Comparison of ENCODE assay signal across 9 cellular contexts in the genomic region with DNA sequence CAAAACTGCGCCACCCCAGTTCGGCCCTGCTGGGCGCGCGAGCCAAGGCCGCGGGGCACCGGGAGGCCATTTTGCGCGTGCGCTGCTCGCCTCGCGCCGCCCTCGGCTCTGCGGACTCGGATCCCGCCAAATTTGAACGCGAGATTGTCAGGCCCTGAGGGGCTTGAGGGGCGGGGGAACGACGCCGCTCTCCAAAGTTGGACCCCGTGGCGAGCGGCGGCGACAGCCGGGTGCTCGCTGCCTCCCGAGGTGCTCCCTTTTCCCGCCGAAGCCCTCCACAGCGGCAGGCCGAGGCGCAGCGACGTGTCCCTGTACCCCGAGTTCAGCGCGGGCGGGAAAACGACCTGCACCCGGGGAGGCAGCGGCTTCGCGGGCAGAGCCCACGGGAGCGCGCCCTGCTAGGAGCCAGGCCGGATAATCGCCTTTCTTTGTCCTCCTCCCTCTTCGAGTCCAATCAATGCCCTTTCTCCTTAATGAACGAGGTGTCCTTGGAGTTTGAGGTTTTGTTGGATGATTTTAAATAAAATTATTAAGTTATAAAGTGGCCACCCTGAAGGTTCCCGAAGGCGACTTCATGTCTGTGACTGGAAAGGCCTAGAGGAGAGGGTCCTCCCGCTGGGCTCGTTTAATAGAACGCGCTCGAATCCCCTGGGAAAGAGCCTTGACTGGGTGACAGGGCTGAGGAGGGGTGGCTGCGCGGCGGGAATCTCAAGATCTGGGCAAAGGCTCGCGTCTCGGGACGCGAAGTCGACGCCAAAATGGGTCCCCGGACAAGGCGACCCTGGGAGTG. TPM values are rescaled to one million over a fixed set of nuclear protein-coding genes. Genes with fewer than 3 reads are reported as not detected.
DNase-seq lines count a peak whose midpoint lies in the region; ATAC-seq and TF ChIP-seq lines count a peak whose summit lies in the region.
"Had no signal": no experiment of that assay in that cellular context is flagged by ENCODE, and none has a peak within 500 bp of the region (broad histone marks: within the 10 kb centered on the region; RNA-seq: fewer than 3 reads in every experiment).

No MANE protein-coding gene starts in this region.

- no peak overlapping the region for H3K27ac Mint-ChIP-seq in activated CD4-positive, alpha-beta memory T cell treated with anti-CD3 and anti-CD28 coated beads for 36 hours

- peaks cover 98 to 100% (median 99%) of the 10 kb centered on the region in 11 experiments for H3K27me3 ChIP-seq in BLaER1 treated with 17β-estradiol and CSF1 and Interleukin-3, amounts not matched to agents 10 nM and 100 nM
- H3K27me3 ChIP-seq in BE2C = peaks cover 39% of the 10 kb centered on the region

- POLR2A ChIA-PET in activated CD4-positive, alpha-beta memory T cell treated with anti-CD3 and anti-CD28 coated beads for 36 hours (lab: Charles Lee) = no interaction called here

- peaks cover 0 to 17% (median 6%) of the 10 kb centered on the region in 11 experiments; a peak in 7 of 22 replicates for H4K20me1 ChIP-seq in BLaER1 treated with 17β-estradiol and CSF1 and Interleukin-3, amounts not matched to agents 10 nM and 100 nM

- TF ChIP-seq CTCF in foreskin fibroblast (IDR thresholded peaks at IDR 0.05; ENCODE audit: low read depth, low read length) = no peak
- TF ChIP-seq CTCF in omental fat pad (IDR thresholded peaks at IDR 0.05) = no peak
- no peak for TF ChIP-seq CTCF in BE2C (IDR thresholded peaks at IDR 0.05; ENCODE audit: low read depth, low read length)

- H3K27me3 Mint-ChIP-seq in activated CD4-positive, alpha-beta memory T cell treated with anti-CD3 and anti-CD28 coated beads for 36 hours = peaks cover 35% of the 10 kb centered on the region

- intact Hi-C loops in activated CD4-positive, alpha-beta memory T cell treated with anti-CD3 and anti-CD28 coated beads for 36 hours (cut with micrococcal nuclease) = no loop called here

- peak overlapping the region; percentile 46 to 71 (median 61) for H3K4me3 ChIP-seq in BLaER1 treated with 17β-estradiol and CSF1 and Interleukin-3, amounts not matched to agents 10 nM and 100 nM
- H3K4me3 ChIP-seq in foreskin fibroblast (ENCODE audit: low read depth in 1 of 2, low read length in 2 of 2) (peak overlapping the region; percentile 46 to 54), BE2C (ENCODE audit: low read depth, low read length) (no peak overlapping the region)

- H3K4me3 Mint-ChIP-seq in activated CD4-positive, alpha-beta memory T cell treated with anti-CD3 and anti-CD28 coated beads for 36 hours = peak overlapping the region; percentile 76

- peaks cover 10% of the 10 kb centered on the region for H3K36me3 Mint-ChIP-seq in activated CD4-positive, alpha-beta memory T cell treated with anti-CD3 and anti-CD28 coated beads for 36 hours

- H3K4me1 ChIP-seq in BLaER1 treated with 17β-estradiol and CSF1 and Interleukin-3, amounts not matched to agents 10 nM and 100 nM = peaks cover 22 to 48% (median 39%) of the 10 kb centered on the region in 10 experiments
- H3K4me1 ChIP-seq in BE2C = no peaks in the 10 kb centered on the region

- H3K9me3 ChIP-seq in BLaER1 treated with 17β-estradiol and CSF1 and Interleukin-3, amounts not matched to agents 10 nM and 100 nM (replicated peaks in 1 of 11) = peaks cover 19 to 28% (median 24%) of the 10 kb centered on the region in 11 experiments
- no peaks in the 10 kb centered on the region for H3K9me3 ChIP-seq in BE2C

- CTCF ChIA-PET in activated CD4-positive, alpha-beta memory T cell treated with anti-CD3 and anti-CD28 coated beads for 36 hours (lab: Charles Lee) = no interaction called here

- peaks cover 3% of the 10 kb centered on the region for H3K9me3 Mint-ChIP-seq in activated CD4-positive, alpha-beta memory T cell treated with anti-CD3 and anti-CD28 coated beads for 36 hours

- H3K27ac ChIP-seq in BLaER1 treated with 17β-estradiol and CSF1 and Interleukin-3, amounts not matched to agents 10 nM and 100 nM = peak overlapping the region; percentile 75 to 98 (median 94)

- H3K4me1 Mint-ChIP-seq in activated CD4-positive, alpha-beta memory T cell treated with anti-CD3 and anti-CD28 coated beads for 36 hours (ENCODE audit: low read depth) = peaks cover 31% of the 10 kb centered on the region

- H3K36me3 ChIP-seq in BLaER1 treated with 17β-estradiol and CSF1 and Interleukin-3, amounts not matched to agents 10 nM and 100 nM = peaks cover 0 to 10% (median under 1%) of the 10 kb centered on the region in 11 experiments; a peak in 7 of 22 replicates
- peaks cover 5% of the 10 kb centered on the region for H3K36me3 ChIP-seq in BE2C

- no peak for DNase-seq in activated CD4-positive, alpha-beta memory T cell treated with anti-CD3 and anti-CD28 coated beads for 36 hours
- no peak for DNase-seq in foreskin fibroblast
- DNase-seq in omental fat pad (ENCODE audit: low spot score) = no peak
- no peak for DNase-seq in NCI-H1694 (lab: John Stamatoyannopoulos, UW)
- no peak for DNase-seq in H4 (ENCODE audit: low spot score)
- DNase-seq in BE2C = no peak
- DNase-seq: NCI-H774 had no signal

- peak overlapping the region; percentile 81 to 98 (median 86) for H3K9ac ChIP-seq in BLaER1 treated with 17β-estradiol and CSF1 and Interleukin-3, amounts not matched to agents 10 nM and 100 nM

- ATAC-seq in omental fat pad (ENCODE audit: low FRiP score) = peak; percentile 14
- ATAC-seq in GM18858 (IDR thresholded peaks at IDR 0.05; ENCODE audit: unreplicated experiment) = no peak

- H3K4me2 ChIP-seq in BLaER1 treated with 17β-estradiol and CSF1 and Interleukin-3, amounts not matched to agents 10 nM and 100 nM = peak overlapping the region; percentile 71 to 94 (median 81)

RNA-seq across cellular contexts. Expression of a gene that starts 10.7 kb away (rescaled TPM):
- total RNA-seq in activated CD4-positive, alpha-beta memory T cell treated with anti-CD3 and anti-CD28 coated beads for 36 hours = under 1 TPM in 1 of 2 experiments, not detected in 1; 0.24 TPM
- total RNA-seq in omental fat pad = not detected
- total RNA-seq in H4 (2014; rRNA removed; shearing (Covaris generic)) = 0.21 TPM in 1 of 2 replicates, not detected in the other
- 0.73 TPM for polyA plus RNA-seq in BE2C (2012; ENCODE audit: insufficient read depth, insufficient read length, low read depth)

RNA-seq across cellular contexts. Expression of a gene that starts 13.7 kb away (rescaled TPM):
- total RNA-seq in activated CD4-positive, alpha-beta memory T cell treated with anti-CD3 and anti-CD28 coated beads for 36 hours = 10 to 100 TPM; 58.8 to 63.5 TPM
- total RNA-seq in omental fat pad = 10 to 100 TPM; 55.4 to 76.1 (median 62.6) TPM
- total RNA-seq in H4 (2014; rRNA removed; shearing (Covaris generic)) = 50.0 and 58.6 TPM in 2 replicates
- 48.1 TPM for polyA plus RNA-seq in BE2C (2012; ENCODE audit: insufficient read depth, insufficient read length, low read depth)

RNA-seq across cellular contexts. Expression of a gene that starts 18.4 kb away (rescaled TPM):
- total RNA-seq in activated CD4-positive, alpha-beta memory T cell treated with anti-CD3 and anti-CD28 coated beads for 36 hours = 10 to 100 TPM; 84.6 to 91.4 TPM
- total RNA-seq in omental fat pad = 10 to 100 TPM; 17.8 to 31.9 (median 26.7) TPM
- total RNA-seq in H4 (2014; rRNA removed; shearing (Covaris generic)) = 44.9 and 45.2 TPM in 2 replicates
- polyA plus RNA-seq in BE2C (2012; ENCODE audit: insufficient read depth, insufficient read length, low read depth) = 62.5 TPM
